1 cellular context compared by ENCODE assay signal in the genomic region with DNA sequence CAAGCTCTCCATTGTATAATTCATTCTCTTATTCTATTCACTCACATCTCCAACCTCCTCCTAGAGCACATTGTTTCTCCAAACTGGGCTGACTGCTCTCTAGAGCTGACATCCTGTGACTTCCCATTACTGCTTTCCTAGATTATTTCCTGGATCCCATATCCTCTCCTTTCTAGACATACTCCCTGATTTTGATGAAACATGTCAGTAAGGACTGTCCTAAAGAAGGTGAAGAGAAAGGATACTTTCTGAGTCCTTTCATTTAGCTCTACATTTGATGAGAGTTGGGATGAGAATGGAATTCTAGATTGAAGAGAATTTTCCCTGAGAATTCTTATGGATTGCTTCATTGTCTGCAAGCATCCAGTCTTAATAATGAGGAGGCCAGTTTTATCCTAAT.
TF ChIP-seq lines count a peak whose summit lies in the region.

No MANE protein-coding gene starts in this region.

TF ChIP-seq in WTC11, 78 proteins besides CTCF, POLR2A, EP300 and RAD21 (continued from another document):
- TF ChIP-seq, protein P1, sequence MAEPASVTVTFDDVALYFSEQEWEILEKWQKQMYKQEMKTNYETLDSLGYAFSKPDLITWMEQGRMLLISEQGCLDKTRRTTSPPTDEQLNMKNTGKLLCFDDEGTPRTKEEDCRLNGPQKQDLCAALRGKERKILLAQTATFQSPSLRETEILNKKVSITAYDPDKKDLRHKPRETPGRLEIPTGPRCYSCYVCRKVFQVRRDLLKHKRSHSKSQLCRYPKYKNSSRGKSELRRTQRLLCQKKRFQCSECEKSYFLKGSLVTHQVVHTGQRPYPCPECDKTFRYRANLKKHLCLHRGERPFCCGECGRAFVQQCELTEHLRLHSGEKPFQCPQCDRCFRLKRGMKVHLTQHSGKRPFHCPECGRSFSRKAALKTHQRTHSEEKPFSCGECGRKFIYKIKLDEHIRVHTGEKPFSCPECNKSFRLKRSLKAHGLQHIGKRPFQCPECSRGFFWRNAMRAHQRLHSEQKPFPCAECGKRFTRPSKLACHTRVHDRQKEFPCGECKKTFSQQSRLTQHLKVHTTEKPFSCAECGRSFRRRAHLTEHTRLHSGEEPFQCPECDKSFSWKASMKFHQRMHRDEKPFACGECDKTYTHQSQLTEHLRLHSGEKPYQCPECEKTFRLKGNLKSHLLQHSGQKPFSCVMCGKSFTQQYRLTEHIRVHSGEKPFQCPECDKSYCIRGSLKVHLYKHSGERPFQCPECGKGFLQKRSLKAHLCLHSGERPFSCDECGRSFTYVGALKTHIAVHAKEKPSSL (CRISPR knock-in tag; conservative IDR thresholded peaks at IDR 0.05) = no peak
- TF ChIP-seq, protein P2, sequence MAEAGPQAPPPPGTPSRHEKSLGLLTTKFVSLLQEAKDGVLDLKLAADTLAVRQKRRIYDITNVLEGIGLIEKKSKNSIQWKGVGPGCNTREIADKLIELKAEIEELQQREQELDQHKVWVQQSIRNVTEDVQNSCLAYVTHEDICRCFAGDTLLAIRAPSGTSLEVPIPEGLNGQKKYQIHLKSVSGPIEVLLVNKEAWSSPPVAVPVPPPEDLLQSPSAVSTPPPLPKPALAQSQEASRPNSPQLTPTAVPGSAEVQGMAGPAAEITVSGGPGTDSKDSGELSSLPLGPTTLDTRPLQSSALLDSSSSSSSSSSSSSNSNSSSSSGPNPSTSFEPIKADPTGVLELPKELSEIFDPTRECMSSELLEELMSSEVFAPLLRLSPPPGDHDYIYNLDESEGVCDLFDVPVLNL (CRISPR knock-in tag; IDR thresholded peaks at IDR 0.05; ENCODE audit: borderline replicate concordance, low read depth) = no peak
- no peak for TF ChIP-seq NFYB (CRISPR knock-in tag; conservative IDR thresholded peaks at IDR 0.05; ENCODE audit: low read depth)
- no peak for TF ChIP-seq CDX4 (CRISPR knock-in tag; IDR thresholded peaks at IDR 0.05; ENCODE audit: borderline replicate concordance)
- no peak for TF ChIP-seq SMAD3 (CRISPR knock-in tag; IDR thresholded peaks at IDR 0.05; ENCODE audit: borderline replicate concordance)
- TF ChIP-seq, protein P3, sequence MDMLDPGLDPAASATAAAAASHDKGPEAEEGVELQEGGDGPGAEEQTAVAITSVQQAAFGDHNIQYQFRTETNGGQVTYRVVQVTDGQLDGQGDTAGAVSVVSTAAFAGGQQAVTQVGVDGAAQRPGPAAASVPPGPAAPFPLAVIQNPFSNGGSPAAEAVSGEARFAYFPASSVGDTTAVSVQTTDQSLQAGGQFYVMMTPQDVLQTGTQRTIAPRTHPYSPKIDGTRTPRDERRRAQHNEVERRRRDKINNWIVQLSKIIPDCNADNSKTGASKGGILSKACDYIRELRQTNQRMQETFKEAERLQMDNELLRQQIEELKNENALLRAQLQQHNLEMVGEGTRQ (CRISPR knock-in tag; IDR thresholded peaks at IDR 0.05) = no peak
- TF ChIP-seq ESRRA (CRISPR knock-in tag; IDR thresholded peaks at IDR 0.05; ENCODE audit: borderline replicate concordance) = no peak
- no peak for TF ChIP-seq IRF2 (CRISPR knock-in tag; IDR thresholded peaks at IDR 0.05; ENCODE audit: borderline replicate concordance, low read depth)
- no peak for TF ChIP-seq ZBTB43 (CRISPR knock-in tag; IDR thresholded peaks at IDR 0.05)
- no peak for TF ChIP-seq OVOL2 (CRISPR knock-in tag; IDR thresholded peaks at IDR 0.05; ENCODE audit: borderline replicate concordance)
- no peak for TF ChIP-seq ZBTB21 (CRISPR knock-in tag; IDR thresholded peaks at IDR 0.05; ENCODE audit: borderline replicate concordance)
- no peak for TF ChIP-seq ZNF263 (CRISPR knock-in tag; IDR thresholded peaks at IDR 0.05; ENCODE audit: low read depth)
- TF ChIP-seq PRRX2 (CRISPR knock-in tag; IDR thresholded peaks at IDR 0.05) = no peak
- TF ChIP-seq, protein P4, sequence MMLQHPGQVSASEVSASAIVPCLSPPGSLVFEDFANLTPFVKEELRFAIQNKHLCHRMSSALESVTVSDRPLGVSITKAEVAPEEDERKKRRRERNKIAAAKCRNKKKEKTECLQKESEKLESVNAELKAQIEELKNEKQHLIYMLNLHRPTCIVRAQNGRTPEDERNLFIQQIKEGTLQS (CRISPR knock-in tag; conservative IDR thresholded peaks at IDR 0.05) = no peak
